ENCODE assay signal across 18 cellular contexts in the genomic region with DNA sequence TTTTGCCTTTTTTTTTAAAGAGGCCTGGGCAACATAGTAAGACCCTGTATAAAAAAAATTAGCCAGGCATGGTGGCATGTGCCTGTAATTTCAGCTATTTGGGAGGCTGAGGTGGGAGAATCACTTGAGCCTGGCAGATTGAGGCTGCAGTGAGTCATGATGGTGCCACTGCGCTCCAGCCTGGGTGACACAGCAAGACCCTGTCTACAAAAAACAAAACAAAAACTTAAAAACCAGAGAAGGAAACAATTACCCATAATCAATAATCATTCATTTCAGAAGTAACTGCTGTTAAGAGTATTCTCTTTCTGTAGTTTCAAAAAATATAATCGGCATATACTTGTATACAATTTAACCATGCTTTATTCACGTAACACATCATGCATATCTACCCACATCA. TPM values are rescaled to one million over a fixed set of nuclear protein-coding genes. Genes with fewer than 3 reads are reported as not detected.
A peak's percentile ranks its signal among the peaks of the same experiment; 100 is the strongest.
DNase-seq lines count a peak whose midpoint lies in the region; ATAC-seq, FAIRE-seq and TF ChIP-seq lines count a peak whose summit lies in the region.
"Had no signal": no experiment of that assay in that cellular context is flagged by ENCODE, and none has a peak within 500 bp of the region (broad histone marks: within the 10 kb centered on the region; RNA-seq: fewer than 3 reads in every experiment).

No MANE protein-coding gene starts in this region.

- peaks cover 34% of the 10 kb centered on the region for H3K4me1 Mint-ChIP-seq in activated T-cell treated with anti-CD3 and anti-CD28 coated beads, Interleukin-2, amount 50 U/mL, for 24 hours (ENCODE audit: low read depth)
- peaks cover 4% of the 10 kb centered on the region for H3K4me1 Mint-ChIP-seq in activated naive CD4-positive, alpha-beta T cell treated with anti-CD3 and anti-CD28 coated beads, Interleukin-2, amount 10 ng/mL, durations not matched to agents 7 days and 5 days

- no peak overlapping the region for H4K5ac ChIP-seq in mesendoderm (ENCODE audit: low read length)

- H3K4me1 ChIP-seq in HCT116 (ENCODE audit: control insufficient read depth in 1 of 2, insufficient read depth in 2 of 2, low read length in 2 of 2) = peaks cover 25 to 37% of the 10 kb centered on the region in 2 experiments
- no peaks in the 10 kb centered on the region for H3K4me1 ChIP-seq in mesendoderm (ENCODE audit: control insufficient read depth, low read depth, low read length)
- H3K4me1 ChIP-seq: A549, BE2C had no signal

- no peak for TF ChIP-seq CTCF in HCT116 (IDR thresholded peaks at IDR 0.05 in 2 of 3, conservative IDR thresholded peaks at IDR 0.05 in 1 of 3; ENCODE audit: borderline replicate concordance in 1 of 3, insufficient read depth in 1 of 3, low read depth in 2 of 3, low read length in 2 of 3)

- DNase-seq in activated T-cell treated with anti-CD3 and anti-CD28 coated beads, Interleukin-2, amount 50 U/mL, for 24 hours = no peak
- DNase-seq in activated T-cell treated with anti-CD3 and anti-CD28 coated beads for 4 hours (no peak), H54 (ENCODE audit: insufficient read length, low spot score) (no peak), HCT116 (ENCODE audit: low read depth, low spot score) (no peak), mesendoderm (peak; percentile 10)
- no peak for DNase-seq in activated naive CD4-positive, alpha-beta T cell treated with anti-CD3 and anti-CD28 coated beads, Interleukin-2, amount 10 ng/mL, durations not matched to agents 7 days and 5 days
- DNase-seq: BE2C; CD8-positive, alpha-beta T cell; COR-L47; DMS153; DMS79 treated with DMSO at 0.1 percent for 48 hours; EL; GM23248; H7 had no signal

- no peak overlapping the region for H4K8ac ChIP-seq in mesendoderm (ENCODE audit: low read depth, low read length)

- H3K36me3 Mint-ChIP-seq in activated T-cell treated with anti-CD3 and anti-CD28 coated beads, Interleukin-2, amount 50 U/mL, for 24 hours (ENCODE audit: low read depth) = peaks cover 9% of the 10 kb centered on the region
- peaks cover 2% of the 10 kb centered on the region for H3K36me3 Mint-ChIP-seq in activated naive CD4-positive, alpha-beta T cell treated with anti-CD3 and anti-CD28 coated beads, Interleukin-2, amount 10 ng/mL, durations not matched to agents 7 days and 5 days

- no peak overlapping the region for H3K4ac ChIP-seq in mesendoderm (ENCODE audit: low read depth, low read length)

- no peak overlapping the region for H3K18ac ChIP-seq in mesendoderm (ENCODE audit: low read length)

- no peak overlapping the region for H2AK5ac ChIP-seq in mesendoderm (ENCODE audit: low read length)

- BruUV-seq in HCT116 (replicated peaks; lab: Mats Ljungman, UMichigan) = no TSS peak

- H3K27me3 Mint-ChIP-seq in activated T-cell treated with anti-CD3 and anti-CD28 coated beads, Interleukin-2, amount 50 U/mL, for 24 hours = no peaks in the 10 kb centered on the region
- H3K27me3 Mint-ChIP-seq in activated naive CD4-positive, alpha-beta T cell treated with anti-CD3 and anti-CD28 coated beads, Interleukin-2, amount 10 ng/mL, durations not matched to agents 7 days and 5 days = no peaks in the 10 kb centered on the region

- POLR2A ChIA-PET in HCT116 (lab: Charles Lee) = no interaction called here

- no peak overlapping the region for H3K4me3 ChIP-seq in HCT116 (replicated peaks in 1 of 2; ENCODE audit: low read depth in 1 of 2, low read length in 2 of 2)
- no peak overlapping the region for H3K4me3 ChIP-seq in mesendoderm (ENCODE audit: low read length)
- H3K4me3 ChIP-seq: A549, GM23248 had no signal

- H2BK5ac ChIP-seq in mesendoderm (ENCODE audit: low read length) = no peak overlapping the region

- ATAC-seq in HCT116 = no peak
- ATAC-seq: A549; CD8-positive, alpha-beta T cell had no signal

- CTCF ChIA-PET in HCT116 (lab: Charles Lee) = no interaction called here
- CTCF ChIA-PET in activated naive CD4-positive, alpha-beta T cell treated with anti-CD3 and anti-CD28 coated beads, Interleukin-2, amount 10 ng/mL, durations not matched to agents 7 days and 5 days (lab: Charles Lee) = interaction anchor here (0.7 kb wide), 1 partner anchor 56 kb away, joined by 3 read pairs; no protein-coding TSS in a partner anchor

- H3K9ac ChIP-seq in HCT116 (ENCODE audit: low read length) (no peak overlapping the region), mesendoderm (ENCODE audit: low read length) (no peak overlapping the region)
- H3K9ac ChIP-seq: GM23248 had no signal

- TF ChIP-seq POLR2A in H54 (IDR thresholded peaks at IDR 0.05; ENCODE audit: low read depth, low read length) = no peak
- TF ChIP-seq POLR2A in HCT116 (IDR thresholded peaks at IDR 0.05; ENCODE audit: borderline replicate concordance, extremely low read depth, insufficient read depth, insufficient read length) = no peak

- H3K27ac Mint-ChIP-seq in activated T-cell treated with anti-CD3 and anti-CD28 coated beads, Interleukin-2, amount 50 U/mL, for 24 hours = peak overlapping the region; percentile 8
- H3K27ac Mint-ChIP-seq in activated naive CD4-positive, alpha-beta T cell treated with anti-CD3 and anti-CD28 coated beads, Interleukin-2, amount 10 ng/mL, durations not matched to agents 7 days and 5 days = no peak overlapping the region
- H3K27ac Mint-ChIP-seq: CD8-positive, alpha-beta T cell had no signal

- intact Hi-C loops in HCT116 (cut with micrococcal nuclease) = no loop called here

- H3K27me3 ChIP-seq in HCT116 (ENCODE audit: insufficient read depth, low read length) (no peaks in the 10 kb centered on the region), mesendoderm (ENCODE audit: insufficient read depth, low read length, poor library complexity) (no peaks in the 10 kb centered on the region)
- H3K27me3 ChIP-seq: BE2C had no signal

- 100% methylated on average over 2 of the region's 3 CpGs for WGBS in mesendoderm (ENCODE audit: extremely low coverage, insufficient coverage, low lambda C conversion rate)

- H3K27ac ChIP-seq in HCT116 (ENCODE audit: low read depth, low read length) (no peak overlapping the region), mesendoderm (ENCODE audit: low read depth, low read length) (no peak overlapping the region)
- H3K27ac ChIP-seq: A549, GM23248 had no signal

- no peak overlapping the region for H3K4me3 Mint-ChIP-seq in activated T-cell treated with anti-CD3 and anti-CD28 coated beads, Interleukin-2, amount 50 U/mL, for 24 hours
- H3K4me3 Mint-ChIP-seq in activated naive CD4-positive, alpha-beta T cell treated with anti-CD3 and anti-CD28 coated beads, Interleukin-2, amount 10 ng/mL, durations not matched to agents 7 days and 5 days = no peak overlapping the region
- H3K4me3 Mint-ChIP-seq: CD14-positive monocyte; CD8-positive, alpha-beta T cell had no signal

- H3K79me2 ChIP-seq in HCT116 (ENCODE audit: insufficient read depth, low read length) (peaks cover 53% of the 10 kb centered on the region), mesendoderm (ENCODE audit: control insufficient read depth, insufficient read depth, low read length) (no peaks in the 10 kb centered on the region)

- no peak overlapping the region for H2BK15ac ChIP-seq in mesendoderm (replicated peaks; ENCODE audit: low read depth)

- peak; percentile 33 for FAIRE-seq in H54 (lab: Jason Lieb, UNC)
- FAIRE-seq: A549, D721Med, GM12891 had no signal

- no peaks in the 10 kb centered on the region for H3K36me3 ChIP-seq in HCT116 (ENCODE audit: control insufficient read depth in 1 of 2, insufficient read depth in 2 of 2, low read length in 2 of 2)
- H3K36me3 ChIP-seq in mesendoderm (ENCODE audit: control insufficient read depth, insufficient read depth, low read length) = no peaks in the 10 kb centered on the region
- H3K36me3 ChIP-seq: BE2C had no signal

- H3K79me1 ChIP-seq in mesendoderm (ENCODE audit: low read length) = peaks cover 1% of the 10 kb centered on the region

- H3K9me3 Mint-ChIP-seq in activated T-cell treated with anti-CD3 and anti-CD28 coated beads, Interleukin-2, amount 50 U/mL, for 24 hours = no peaks in the 10 kb centered on the region
- no peaks in the 10 kb centered on the region for H3K9me3 Mint-ChIP-seq in activated naive CD4-positive, alpha-beta T cell treated with anti-CD3 and anti-CD28 coated beads, Interleukin-2, amount 10 ng/mL, durations not matched to agents 7 days and 5 days
- H3K9me3 Mint-ChIP-seq: CD14-positive monocyte; CD8-positive, alpha-beta T cell had no signal

- no peak overlapping the region for H3K56ac ChIP-seq in mesendoderm (ENCODE audit: low read length)

- no peaks in the 10 kb centered on the region for H3K9me3 ChIP-seq in HCT116 (ENCODE audit: control insufficient read depth in 1 of 2, insufficient read depth in 1 of 2, low read depth in 1 of 2, low read length in 2 of 2)
- H3K9me3 ChIP-seq: A549, BE2C had no signal

- H4K20me1 ChIP-seq in HCT116 (ENCODE audit: insufficient read depth) = no peaks in the 10 kb centered on the region

- H3K4me2 ChIP-seq in HCT116 (ENCODE audit: low read length) (no peak overlapping the region), mesendoderm (ENCODE audit: low read length) (no peak overlapping the region)
- H3K4me2 ChIP-seq: A549 had no signal

- H3K9me2 ChIP-seq in HCT116 (ENCODE audit: insufficient read depth) = no peaks in the 10 kb centered on the region

- RAD21 ChIA-PET in HCT116 (lab: Charles Lee; ENCODE audit: low non-redundant PET in 1 of 2, low total read pairs in 2 of 2, uncharacterized antibody in 2 of 2, unreplicated experiment in 2 of 2) = no interaction called here

- no peak overlapping the region for H3K23ac ChIP-seq in mesendoderm (ENCODE audit: low read length)

- no peak overlapping the region for H2AFZ ChIP-seq in HCT116 (ENCODE audit: low read depth, low read length, poor library complexity, severe bottlenecking)
- H2AFZ ChIP-seq: GM23248 had no signal

- H2BK120ac ChIP-seq in mesendoderm (ENCODE audit: low read depth, low read length) = no peak overlapping the region

- TF ChIP-seq RAD21 in HCT116 (IDR thresholded peaks at IDR 0.05; ENCODE audit: low read depth) = no peak

RNA-seq across cellular contexts. Expression of a gene that starts 28.0 kb away (rescaled TPM):
- 65.1 TPM for total RNA-seq in HCT116 (2021; ENCODE audit: unreplicated experiment)
- polyA plus RNA-seq in HCT116 (2012) = 10.6 and 18.3 TPM in 2 replicates
- 31.3 TPM for polyA plus RNA-seq in mesendoderm (2013, experiment 1 of 2)
- 30.6 TPM for polyA plus RNA-seq in mesendoderm (2013, experiment 2 of 2)

RNA-seq across cellular contexts. Expression of a gene that starts 28.0 kb away (rescaled TPM):
- total RNA-seq in HCT116 (2021; ENCODE audit: unreplicated experiment) = 59.7 TPM
- 30.4 and 41.4 TPM in 2 replicates for polyA plus RNA-seq in HCT116 (2012)
- polyA plus RNA-seq in mesendoderm (2013, experiment 1 of 2) = 46.5 TPM
- 46.4 TPM for polyA plus RNA-seq in mesendoderm (2013, experiment 2 of 2)
